1 cellular context compared by ENCODE assay signal in genomic region chr6:169702640-169703246, GRCh38.
A peak's percentile ranks its signal among the peaks of the same experiment; 100 is the strongest.
TF ChIP-seq lines count a peak whose summit lies in the region.

No MANE protein-coding gene starts in this region.

TF ChIP-seq in K562, 482 proteins besides CTCF, POLR2A, EP300 and RAD21 (continued from another document):
- TF ChIP-seq ZNF407 (IDR thresholded peaks at IDR 0.05; ENCODE audit: low read depth) = no peak
- no peak for TF ChIP-seq ZNF512 (tag; IDR thresholded peaks at IDR 0.05)
- peak; percentile 40 for TF ChIP-seq CREM (IDR thresholded peaks at IDR 0.05; ENCODE audit: low read depth)
- no peak for TF ChIP-seq PHB (CRISPR knock-in tag; IDR thresholded peaks at IDR 0.05)
- TF ChIP-seq IRF9 (tag; IDR thresholded peaks at IDR 0.05) = no peak
- no peak for TF ChIP-seq ELK1 (CRISPR knock-in tag; IDR thresholded peaks at IDR 0.05)
- TF ChIP-seq NR2C1 (IDR thresholded peaks at IDR 0.05) = 0 out of 2 replicates have a peak, but pooled peaks have one; percentile 12
- TF ChIP-seq NR2C1 (tag; IDR thresholded peaks at IDR 0.05) = no peak
- TF ChIP-seq RBM22 (IDR thresholded peaks at IDR 0.05; ENCODE audit: low read depth, low read length, poor library complexity, severe bottlenecking) = no peak
- no peak; the same call in none of the 2 replicates for TF ChIP-seq FOXP1 (CRISPR knock-in tag; IDR thresholded peaks at IDR 0.05)
- no peak for TF ChIP-seq HDAC8 (tag; IDR thresholded peaks at IDR 0.05)
- no peak for TF ChIP-seq NUFIP1 (IDR thresholded peaks at IDR 0.05; ENCODE audit: partially characterized antibody)
- 0 out of 4 replicates have a peak, but pooled peaks of 1 of the 2 experiments have one; percentile 25 for TF ChIP-seq SRF (CRISPR knock-in tag; IDR thresholded peaks at IDR 0.05)
- TF ChIP-seq YY1 (IDR thresholded peaks at IDR 0.05; ENCODE audit: borderline replicate concordance in 1 of 3, control insufficient read depth in 1 of 3, extremely low read depth in 1 of 3, insufficient read depth in 3 of 3, insufficient read length in 1 of 3, insufficient replicate concordance in 2 of 3, low read depth in 1 of 3, low read length in 2 of 3) = no peak
- TF ChIP-seq ZBTB8A (IDR thresholded peaks at IDR 0.05; ENCODE audit: partially characterized antibody) = no peak
- TF ChIP-seq ZNF133 (CRISPR knock-in tag; IDR thresholded peaks at IDR 0.05) = no peak
- no peak for TF ChIP-seq SUPT5H (IDR thresholded peaks at IDR 0.05)
- no peak for TF ChIP-seq POLR2H (tag; IDR thresholded peaks at IDR 0.05; ENCODE audit: low read depth)
- no peak for TF ChIP-seq SRSF9 (IDR thresholded peaks at IDR 0.05; ENCODE audit: borderline replicate concordance, low read depth, low read length)
- TF ChIP-seq ZNF431 (CRISPR knock-in tag; IDR thresholded peaks at IDR 0.05) = no peak
- TF ChIP-seq BACH1 (tag; IDR thresholded peaks at IDR 0.05) = no peak
- TF ChIP-seq ZNF764 (CRISPR knock-in tag; IDR thresholded peaks at IDR 0.05; ENCODE audit: low read depth) = no peak
- TF ChIP-seq KAT8 (IDR thresholded peaks at IDR 0.05; ENCODE audit: low read depth) = no peak
- TF ChIP-seq MTA3 (IDR thresholded peaks at IDR 0.05; ENCODE audit: borderline replicate concordance) = no peak
- no peak for TF ChIP-seq RBM14 (IDR thresholded peaks at IDR 0.05; ENCODE audit: borderline replicate concordance, insufficient read depth, low read depth, low read length)
- TF ChIP-seq CHAMP1 (IDR thresholded peaks at IDR 0.05) = no peak
- TF ChIP-seq KAT2B (IDR thresholded peaks at IDR 0.05; ENCODE audit: low read depth, low read length) = no peak
- TF ChIP-seq PCBP1 (IDR thresholded peaks at IDR 0.05; ENCODE audit: low read depth, low read length, poor library complexity, severe bottlenecking) = no peak
- no peak for TF ChIP-seq ZNF830 (CRISPR knock-in tag; IDR thresholded peaks at IDR 0.05)
- TF ChIP-seq ZNF76 (CRISPR knock-in tag; IDR thresholded peaks at IDR 0.05; ENCODE audit: borderline replicate concordance) = no peak
- no peak for TF ChIP-seq ADNP (tag; IDR thresholded peaks at IDR 0.05)
- no peak for TF ChIP-seq SIN3B (IDR thresholded peaks at IDR 0.05; ENCODE audit: low read depth)
- TF ChIP-seq HDAC1 (IDR thresholded peaks at IDR 0.05) = no peak; a peak in 1 of 4 replicates
- TF ChIP-seq PTBP1 (IDR thresholded peaks at IDR 0.05; ENCODE audit: low read depth, low read length) = no peak
- TF ChIP-seq ZNF316 (IDR thresholded peaks at IDR 0.05) = peak; percentile 19; the same call in 1 of the 2 replicates
- TF ChIP-seq CTBP1 (IDR thresholded peaks at IDR 0.05; ENCODE audit: borderline replicate concordance) = peak; percentile 43; the same call in 1 of the 2 replicates
- TF ChIP-seq ZBTB33 (CRISPR knock-in tag; IDR thresholded peaks at IDR 0.05) = no peak
- TF ChIP-seq NCOA6 (IDR thresholded peaks at IDR 0.05) = peak; percentile 85
- TF ChIP-seq ZNF695 (CRISPR knock-in tag; IDR thresholded peaks at IDR 0.05) = no peak
- TF ChIP-seq RNF2 (IDR thresholded peaks at IDR 0.05) = no peak
- TF ChIP-seq ZNF311 (CRISPR knock-in tag; IDR thresholded peaks at IDR 0.05) = no peak
- no peak for TF ChIP-seq ZNF551 (CRISPR knock-in tag; IDR thresholded peaks at IDR 0.05)
- no peak for TF ChIP-seq E2F4 (CRISPR knock-in tag; IDR thresholded peaks at IDR 0.05; ENCODE audit: low read depth)
- TF ChIP-seq SP1 (CRISPR knock-in tag; IDR thresholded peaks at IDR 0.05) = no peak
- peak; percentile 81; the same call in 1 of the 2 replicates for TF ChIP-seq E2F1 (CRISPR knock-in tag; IDR thresholded peaks at IDR 0.05)
- TF ChIP-seq CBFA2T3 (IDR thresholded peaks at IDR 0.05) = no peak
- TF ChIP-seq BMI1 (IDR thresholded peaks at IDR 0.05; ENCODE audit: low read length) = no peak
